ENCODE assay signal across 22 cellular contexts in genomic region chr4:57168986-57169385, GRCh38. TPM values are rescaled to one million over a fixed set of nuclear protein-coding genes. Genes with fewer than 3 reads are reported as not detected.
"Had no signal": no experiment of that assay in that cellular context is flagged by ENCODE, and none has a peak within 500 bp of the region (broad histone marks: within the 10 kb centered on the region; RNA-seq: fewer than 3 reads in every experiment).

No MANE protein-coding gene starts in this region.

- H3K27ac ChIP-seq: body of pancreas, foreskin keratinocyte, hepatocyte, left ventricle myocardium inferior, sigmoid colon, upper lobe of right lung had no signal

- H3K36me3 ChIP-seq: left ventricle myocardium inferior, sigmoid colon, upper lobe of right lung had no signal

- H3K4me3 ChIP-seq: body of pancreas, hepatocyte, left ventricle myocardium inferior, sigmoid colon, upper lobe of right lung had no signal

- H2AFZ ChIP-seq: hepatocyte had no signal

- DNase-seq: activated CD4-positive, alpha-beta T cell treated with anti-CD3 and anti-CD28 coated beads for 4 hours; activated CD4-positive, alpha-beta T cell treated with anti-CD3 and anti-CD28 coated beads, Interleukin-2, amount 50 U/mL, for 48 hours; activated CD4-positive, CD25-positive, alpha-beta regulatory T cell; activated CD8-positive, alpha-beta memory T cell treated with anti-CD3 and anti-CD28 coated beads, Interleukin-2, amount 50 U/mL, for 48 hours; activated effector memory CD4-positive, alpha-beta T cell treated with Interleukin-2 at 50 U/mL for 16 hours; activated naive CD4-positive, alpha-beta T cell treated with anti-CD3 and anti-CD28 coated beads, Interleukin-2, amount 10 ng/mL, durations not matched to agents 7 days and 5 days; activated T-cell treated with anti-CD3 and anti-CD28 coated beads, Interleukin-2, amount 50 U/mL, for 48 hours; body of pancreas; effector CD4-positive, alpha-beta T cell; erythroblast; foreskin keratinocyte; glutamatergic neuron; left ventricle myocardium inferior; retina; sigmoid colon; stimulated activated CD4-positive, alpha-beta T cell treated with anti-CD3 and anti-CD28 coated beads, Interleukin-2, amount 100 ng/mL, for 48 hours; stimulated activated naive CD4-positive, alpha-beta T cell treated with Interleukin-2 at 50 U/mL for 16 hours; T1000; upper lobe of right lung had no signal

- H3K4me2 ChIP-seq: hepatocyte had no signal

- H3K27me3 ChIP-seq: body of pancreas, hepatocyte, sigmoid colon, upper lobe of right lung had no signal

- H3K4me1 ChIP-seq: foreskin keratinocyte, upper lobe of right lung had no signal

- H3K79me2 ChIP-seq: hepatocyte had no signal

- H3K9me3 ChIP-seq: body of pancreas, left ventricle myocardium inferior, sigmoid colon, upper lobe of right lung had no signal

RNA-seq across cellular contexts. Expression of gene IGFBP7, which starts 58.8 kb away (rescaled TPM):
- total RNA-seq: activated CD8-positive, alpha-beta memory T cell treated with anti-CD3 and anti-CD28 coated beads for 36 hours; T-helper 1 cell treated with Interleukin-12 subunit alpha and Interleukin-12 subunit beta and Interleukin-4 antibody, amounts not matched to agents 30 ng/mL and 1 ng/mL, for 36 hours had no signal
